8 cellular contexts compared by ENCODE assay signal in the genomic region with DNA sequence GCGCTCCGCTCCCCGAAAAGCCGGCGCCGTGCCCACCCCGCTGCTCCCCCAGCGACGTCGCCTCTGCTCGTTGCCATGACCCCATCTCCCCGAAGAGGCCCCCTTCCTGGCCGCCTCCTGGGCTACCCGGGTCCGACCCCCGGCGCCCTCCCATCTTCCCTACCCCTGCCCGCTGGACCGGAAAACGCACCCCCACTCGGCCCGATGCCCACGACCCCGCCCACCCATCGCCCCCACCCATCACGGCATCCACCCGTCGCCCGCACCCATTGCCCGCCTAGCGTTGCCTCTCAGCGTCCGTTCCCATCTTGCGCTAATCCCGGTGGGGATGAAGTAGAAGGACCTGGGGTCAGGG. TPM values are rescaled to one million over a fixed set of nuclear protein-coding genes. Genes with fewer than 3 reads are reported as not detected.
DNase-seq lines count a peak whose midpoint lies in the region; ATAC-seq, FAIRE-seq and TF ChIP-seq lines count a peak whose summit lies in the region.

No MANE protein-coding gene starts in this region.

- TF ChIP-seq EP300 in stomach (IDR thresholded peaks at IDR 0.05) = no peak

- peaks cover 22% of the 10 kb centered on the region for H3K4me1 Mint-ChIP-seq in activated CD8-positive, alpha-beta T cell treated with anti-CD3 and anti-CD28 coated beads, Interleukin-2, amount 10 ng/mL, durations not matched to agents 7 days and 5 days (ENCODE audit: low read depth)

- ATAC-seq in activated CD8-positive, alpha-beta T cell treated with anti-CD3 and anti-CD28 coated beads, Interleukin-2, amount 10 ng/mL, durations not matched to agents 7 days and 5 days = no peak
- no peak for ATAC-seq in HG02623 (IDR thresholded peaks at IDR 0.05; ENCODE audit: unreplicated experiment)

- TF ChIP-seq CTCF in stomach (IDR thresholded peaks at IDR 0.05) = no peak

- peak overlapping the region; percentile 81 to 95 (median 87) for H3K27ac ChIP-seq in stomach

- intact Hi-C loops in stomach (cut with DNase I; ENCODE audit: low total_unique reads) = no loop called here

- H3K9me3 ChIP-seq in stomach = peaks cover 0 to 3% (median 0%) of the 10 kb centered on the region in 4 donors

- DNase-seq in NCI-H146 (lab: John Stamatoyannopoulos, UW) = peak; percentile 39
- no peak for DNase-seq in NCI-H146 treated with DMSO at 0.1 percent for 48 hours (lab: John Stamatoyannopoulos, UW; ENCODE audit: unreplicated experiment)
- no peak for DNase-seq in activated CD8-positive, alpha-beta T cell treated with anti-CD3 and anti-CD28 coated beads, Interleukin-2, amount 10 ng/mL, durations not matched to agents 7 days and 5 days
- no peak for DNase-seq in stomach
- no peak for DNase-seq in H54 (ENCODE audit: insufficient read length, low spot score)
- DNase-seq in activated gamma-delta T cell (lab: John Stamatoyannopoulos, UW) = no peak

- WGBS in stomach, 5 donors = 0 to 51% (median 0%) methylated on average over 3 to 34 of the region's 35 CpGs

- H3K4me3 Mint-ChIP-seq in activated CD8-positive, alpha-beta T cell treated with anti-CD3 and anti-CD28 coated beads, Interleukin-2, amount 10 ng/mL, durations not matched to agents 7 days and 5 days = peak overlapping the region; percentile 80

- H3K27me3 Mint-ChIP-seq in activated CD8-positive, alpha-beta T cell treated with anti-CD3 and anti-CD28 coated beads, Interleukin-2, amount 10 ng/mL, durations not matched to agents 7 days and 5 days (ENCODE audit: low read depth) = no peaks in the 10 kb centered on the region

- H3K27me3 ChIP-seq in stomach = no peaks in the 10 kb centered on the region

- POLR2A ChIA-PET in activated CD8-positive, alpha-beta T cell treated with anti-CD3 and anti-CD28 coated beads, Interleukin-2, amount 10 ng/mL, durations not matched to agents 7 days and 5 days (lab: Charles Lee) = no interaction called here

- H3K27ac Mint-ChIP-seq in activated CD8-positive, alpha-beta T cell treated with anti-CD3 and anti-CD28 coated beads, Interleukin-2, amount 10 ng/mL, durations not matched to agents 7 days and 5 days = peak overlapping the region; percentile 84

- TF ChIP-seq POLR2A in stomach (IDR thresholded peaks at IDR 0.05) (no peak), H54 (IDR thresholded peaks at IDR 0.05; ENCODE audit: low read depth, low read length) (no peak)

- CTCF ChIA-PET in activated CD8-positive, alpha-beta T cell treated with anti-CD3 and anti-CD28 coated beads, Interleukin-2, amount 10 ng/mL, durations not matched to agents 7 days and 5 days (lab: Charles Lee) = no interaction called here

- H3K36me3 Mint-ChIP-seq in activated CD8-positive, alpha-beta T cell treated with anti-CD3 and anti-CD28 coated beads, Interleukin-2, amount 10 ng/mL, durations not matched to agents 7 days and 5 days (ENCODE audit: low read depth) = peaks cover 37% of the 10 kb centered on the region

- H3K36me3 ChIP-seq in stomach = peaks cover under 1 to 77% (median 59%) of the 10 kb centered on the region in 4 donors

- no peaks in the 10 kb centered on the region for H3K9me3 Mint-ChIP-seq in activated CD8-positive, alpha-beta T cell treated with anti-CD3 and anti-CD28 coated beads, Interleukin-2, amount 10 ng/mL, durations not matched to agents 7 days and 5 days (ENCODE audit: insufficient read depth)

- H3K4me3 ChIP-seq in iPS-11a (ENCODE audit: low read depth, low read length) = peak overlapping the region; percentile 65
- H3K4me3 ChIP-seq in stomach = peak overlapping the region; percentile 70 to 88 (median 76)

- FAIRE-seq in H54 (lab: Jason Lieb, UNC) = no peak

- H3K4me1 ChIP-seq in stomach = peaks cover 0 to 40% (median 17%) of the 10 kb centered on the region in 4 donors

RNA-seq across cellular contexts. Expression of gene GDI1, which starts 0.4 kb away (rescaled TPM):
- 10 to 100 TPM; 92.7 to 95.5 TPM for total RNA-seq in activated CD8-positive, alpha-beta T cell treated with anti-CD3 and anti-CD28 coated beads, Interleukin-2, amount 10 ng/mL, durations not matched to agents 7 days and 5 days
- 100 to 1,000 TPM in 2 of 5 donors, 10 to 100 TPM in 3; 46.4 to 178 (median 93.3) TPM for total RNA-seq in stomach
- polyA plus RNA-seq in stomach = 10 to 100 TPM; 45.7 to 61.8 (median 59.1) TPM

RNA-seq across cellular contexts. Expression of gene FAM50A, which starts 6.6 kb away (rescaled TPM):
- total RNA-seq in activated CD8-positive, alpha-beta T cell treated with anti-CD3 and anti-CD28 coated beads, Interleukin-2, amount 10 ng/mL, durations not matched to agents 7 days and 5 days = 10 to 100 TPM; 62.7 to 63.5 TPM
- total RNA-seq in stomach = 10 to 100 TPM; 16.7 to 79.4 (median 55.4) TPM
- 100 to 1,000 TPM in 2 of 3 donors, 10 to 100 TPM in 1; 82.2 to 162 (median 157) TPM for polyA plus RNA-seq in stomach

RNA-seq across cellular contexts. Expression of gene ATP6AP1, which starts 8.9 kb away (rescaled TPM):
- 10 to 100 TPM; 41.5 to 43.5 TPM for total RNA-seq in activated CD8-positive, alpha-beta T cell treated with anti-CD3 and anti-CD28 coated beads, Interleukin-2, amount 10 ng/mL, durations not matched to agents 7 days and 5 days
- 10 to 100 TPM; 13.4 to 69.3 (median 26.6) TPM for total RNA-seq in stomach
- polyA plus RNA-seq in stomach = 10 to 100 TPM; 16.8 to 49.6 (median 34.9) TPM

RNA-seq across cellular contexts. Expression of gene PLXNA3, which starts 20.7 kb away (rescaled TPM):
- total RNA-seq in activated CD8-positive, alpha-beta T cell treated with anti-CD3 and anti-CD28 coated beads, Interleukin-2, amount 10 ng/mL, durations not matched to agents 7 days and 5 days = 10 to 100 TPM; 48.9 to 53.6 TPM
- 100 to 1,000 TPM in 2 of 5 donors, 10 to 100 TPM in 2, 1 to 10 TPM in 1; 9.9 to 296 (median 35.5) TPM for total RNA-seq in stomach
- polyA plus RNA-seq in stomach = 1 to 10 TPM; 2.3 to 7.6 (median 6.0) TPM

RNA-seq across cellular contexts. Expression of gene TAFAZZIN, which starts 26.0 kb away (rescaled TPM):
- 10 to 100 TPM; 76.5 to 77.4 TPM for total RNA-seq in activated CD8-positive, alpha-beta T cell treated with anti-CD3 and anti-CD28 coated beads, Interleukin-2, amount 10 ng/mL, durations not matched to agents 7 days and 5 days
- 100 to 1,000 TPM in 2 of 5 donors, 10 to 100 TPM in 3; 12.7 to 202 (median 84.6) TPM for total RNA-seq in stomach
- 10 to 100 TPM; 19.4 to 59.9 (median 21.8) TPM for polyA plus RNA-seq in stomach
